Comparison of ENCODE assay signal across 27 cellular contexts in the genomic region with DNA sequence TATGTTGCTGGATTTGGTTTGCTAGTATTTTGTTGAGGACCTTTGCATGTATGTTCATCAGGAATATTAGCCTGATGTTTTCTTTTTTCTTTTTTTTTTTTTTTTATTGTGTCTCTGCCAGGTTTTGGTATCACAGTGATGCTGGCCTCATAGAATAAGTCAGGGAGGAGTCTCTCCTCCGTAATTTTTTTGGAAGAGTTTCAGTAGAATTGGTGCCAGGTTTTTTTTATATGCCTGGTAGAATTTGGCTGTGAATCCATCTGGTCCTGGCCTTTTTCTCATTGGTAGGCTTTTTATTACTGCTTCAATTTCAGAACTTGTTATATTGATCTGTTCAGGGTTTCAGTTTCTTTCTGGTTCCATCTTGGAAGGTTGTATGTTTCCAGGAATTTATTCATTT.
"Had no signal": no experiment of that assay in that cellular context is flagged by ENCODE, and none has a peak within 500 bp of the region (broad histone marks: within the 10 kb centered on the region; RNA-seq: fewer than 3 reads in every experiment).

No MANE protein-coding gene starts in this region.

- DNase-seq: activated CD4-positive, alpha-beta T cell treated with anti-CD3 and anti-CD28 coated beads for 1 hour; activated CD4-positive, alpha-beta T cell treated with anti-CD3 and anti-CD28 coated beads, Interleukin-2, amount 50 U/mL, for 1 hour; activated CD8-positive, alpha-beta memory T cell treated with anti-CD3 and anti-CD28 coated beads, Interleukin-2, amount 10 ng/mL, durations not matched to agents 7 days and 5 days; activated CD8-positive, alpha-beta T cell treated with anti-CD3 and anti-CD28 coated beads, Interleukin-2, amount 10 ng/mL, durations not matched to agents 7 days and 5 days; activated naive CD8-positive, alpha-beta T cell treated with anti-CD3 and anti-CD28 coated beads, Interleukin-2, amount 50 U/mL, for 24 hours; activated T-cell treated with anti-CD3 and anti-CD28 coated beads, Interleukin-2, amount 50 U/mL, for 48 hours; amygdala; endodermal cell; glutamatergic neuron; left lung; mesendoderm; natural killer cell; occipital lobe; right cardiac atrium; spleen; stimulated activated naive CD8-positive, alpha-beta T cell treated with anti-CD3 and anti-CD28 coated beads, Interleukin-15, Interleukin-2, amounts not matched to agents 100 U/mL and 50 U/mL, for 24 hours; T-helper 2 cell; uterus had no signal

- ATAC-seq: activated CD8-positive, alpha-beta memory T cell treated with anti-CD3 and anti-CD28 coated beads, Interleukin-2, amount 10 ng/mL, durations not matched to agents 7 days and 5 days; activated CD8-positive, alpha-beta T cell treated with anti-CD3 and anti-CD28 coated beads, Interleukin-2, amount 10 ng/mL, durations not matched to agents 7 days and 5 days; activated naive CD8-positive, alpha-beta T cell treated with anti-CD3 and anti-CD28 coated beads, Interleukin-2, amount 50 U/mL, for 24 hours; esophagus mucosa; left lung; natural killer cell; right cardiac atrium; stimulated activated naive CD8-positive, alpha-beta T cell treated with anti-CD3 and anti-CD28 coated beads, Interleukin-15, Interleukin-2, amounts not matched to agents 100 U/mL and 50 U/mL, for 24 hours; WTC11 had no signal

- H3K9me3 ChIP-seq: thoracic aorta, uterus had no signal

- H3K4me1 Mint-ChIP-seq: activated CD8-positive, alpha-beta memory T cell treated with anti-CD3 and anti-CD28 coated beads, Interleukin-2, amount 10 ng/mL, durations not matched to agents 7 days and 5 days; activated naive CD8-positive, alpha-beta T cell treated with anti-CD3 and anti-CD28 coated beads, Interleukin-2, amount 50 U/mL, for 24 hours; endodermal cell; neural progenitor cell had no signal

- H3K9ac ChIP-seq: neural progenitor cell had no signal

- H3K4me2 ChIP-seq: neural progenitor cell had no signal

- H3K27me3 ChIP-seq: left lung, neural progenitor cell, spleen, uterus had no signal

- H3K27me3 Mint-ChIP-seq: activated CD8-positive, alpha-beta memory T cell treated with anti-CD3 and anti-CD28 coated beads, Interleukin-2, amount 10 ng/mL, durations not matched to agents 7 days and 5 days; activated naive CD4-positive, alpha-beta T cell treated with anti-CD3 and anti-CD28 coated beads, Interleukin-2, amount 50 U/mL, for 24 hours; activated naive CD8-positive, alpha-beta T cell treated with anti-CD3 and anti-CD28 coated beads, Interleukin-2, amount 50 U/mL, for 24 hours; dendritic cell treated with granulocyte-macrophage colony-stimulating factor and Interleukin-4, amounts not matched to agents 40 ng/mL and 50 ng/mL, for 4 days; type B pancreatic cell had no signal

- H3K4me3 ChIP-seq: left lung, lung, neural progenitor cell, spleen, thoracic aorta, uterus had no signal

- H3K4me1 ChIP-seq: left lung, neural progenitor cell, spleen, uterus had no signal

- H3K27ac ChIP-seq: left lung, neural progenitor cell, spleen, thoracic aorta, uterus had no signal

- H3K4me3 Mint-ChIP-seq: activated CD8-positive, alpha-beta memory T cell treated with anti-CD3 and anti-CD28 coated beads, Interleukin-2, amount 10 ng/mL, durations not matched to agents 7 days and 5 days; activated CD8-positive, alpha-beta T cell treated with anti-CD3 and anti-CD28 coated beads, Interleukin-2, amount 10 ng/mL, durations not matched to agents 7 days and 5 days; activated naive CD4-positive, alpha-beta T cell treated with anti-CD3 and anti-CD28 coated beads, Interleukin-2, amount 50 U/mL, for 24 hours; activated naive CD8-positive, alpha-beta T cell treated with anti-CD3 and anti-CD28 coated beads, Interleukin-2, amount 50 U/mL, for 24 hours; dendritic cell treated with granulocyte-macrophage colony-stimulating factor and Interleukin-4, amounts not matched to agents 40 ng/mL and 50 ng/mL, for 4 days; endodermal cell; natural killer cell; neural progenitor cell; type B pancreatic cell; WTC11 had no signal

- H2AFZ ChIP-seq: neural progenitor cell had no signal

- H3K27ac Mint-ChIP-seq: activated CD8-positive, alpha-beta memory T cell treated with anti-CD3 and anti-CD28 coated beads, Interleukin-2, amount 10 ng/mL, durations not matched to agents 7 days and 5 days; activated CD8-positive, alpha-beta T cell treated with anti-CD3 and anti-CD28 coated beads, Interleukin-2, amount 10 ng/mL, durations not matched to agents 7 days and 5 days; activated naive CD4-positive, alpha-beta T cell treated with anti-CD3 and anti-CD28 coated beads, Interleukin-2, amount 50 U/mL, for 24 hours; activated naive CD8-positive, alpha-beta T cell treated with anti-CD3 and anti-CD28 coated beads, Interleukin-2, amount 50 U/mL, for 24 hours; activated T-helper 2 cell treated with anti-CD3 and anti-CD28 coated beads, Interferon-gamma antibody, Interleukin-2, Interleukin-4, amounts not matched to agents 10 μg/mL and 5 μg/mL and 100 μg/mL, durations not matched to agents 14 hours and 24 hours and 36 hours; dendritic cell treated with granulocyte-macrophage colony-stimulating factor and Interleukin-4, amounts not matched to agents 40 ng/mL and 50 ng/mL, for 4 days; endodermal cell; natural killer cell; neural progenitor cell; type B pancreatic cell; WTC11 had no signal

- H3K36me3 ChIP-seq: neural progenitor cell, thoracic aorta, uterus had no signal

- H3K9me3 Mint-ChIP-seq: neural progenitor cell had no signal
